In the genomic region with DNA sequence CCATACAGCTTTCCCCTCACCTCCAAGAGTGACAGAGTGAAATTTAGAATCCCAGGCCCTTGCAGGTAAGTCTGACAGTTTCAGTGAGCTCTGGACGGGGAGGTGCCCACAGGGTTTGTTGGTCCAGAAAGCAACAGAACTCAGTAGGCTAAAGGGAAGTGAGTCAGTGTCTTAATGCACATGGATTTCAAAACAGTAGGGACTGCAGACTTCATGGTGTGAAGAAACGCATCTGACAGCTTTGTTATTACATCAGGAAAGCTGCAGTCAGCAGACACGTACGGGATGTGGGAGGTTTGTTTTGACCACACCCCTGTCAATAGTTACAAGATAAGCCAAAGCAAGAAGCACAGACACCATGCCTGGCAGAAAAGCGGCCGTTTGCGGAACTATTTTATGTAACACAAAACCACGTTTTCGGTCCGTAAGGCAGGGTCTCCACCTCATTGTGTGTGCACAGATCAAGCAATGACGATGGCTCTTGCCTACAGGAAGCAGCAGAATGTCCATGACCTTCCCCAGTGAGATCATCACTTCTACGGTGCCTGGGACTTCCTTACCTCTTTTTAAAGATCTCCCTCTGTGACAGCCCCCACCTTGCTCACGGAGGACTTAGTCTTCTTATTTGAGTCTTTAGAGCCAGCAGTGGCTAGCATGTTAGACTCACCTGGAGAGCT, we compare ENCODE assay signal across 8 cellular contexts. TPM values are rescaled to one million over a fixed set of nuclear protein-coding genes. Genes with fewer than 3 reads are reported as not detected.
DNase-seq lines count a peak whose midpoint lies in the region; ATAC-seq and TF ChIP-seq lines count a peak whose summit lies in the region.

No MANE protein-coding gene starts in this region.

- H3K27me3 Mint-ChIP-seq in IgD-negative memory B cell, result peaks cover 9% of the 10 kb centered on the region

- peak overlapping the region; percentile 61 to 99 (median 95) for H3K27ac Mint-ChIP-seq in IgD-negative memory B cell

- peak overlapping the region in 1 of 2 donors; percentile 93 for H3K9ac ChIP-seq in colonic mucosa (ENCODE audit: low read depth in 2 of 2, low read length in 2 of 2)

- peak; percentile 19 to 23 for DNase-seq in activated CD4-positive, alpha-beta T cell treated with anti-CD3 and anti-CD28 coated beads for 24 hours (ENCODE audit: low read depth in 2 of 2)
- peak; percentile 85 for DNase-seq in colonic mucosa
- DNase-seq in midbrain (lab: John Stamatoyannopoulos, UW), result peak; percentile 38
- peak; percentile 33 to 37 for DNase-seq in stimulated activated CD8-positive, alpha-beta memory T cell treated with anti-CD3 and anti-CD28 coated beads, Interleukin-7, amount 100 ng/mL, for 1 hour (ENCODE audit: low read depth in 2 of 2)
- DNase-seq in NCI-H2081 (lab: John Stamatoyannopoulos, UW), result no peak

- peaks cover 2% of the 10 kb centered on the region for H3K36me3 Mint-ChIP-seq in IgD-negative memory B cell

- no peaks in the 10 kb centered on the region for H3K27me3 ChIP-seq in colonic mucosa

- no peaks in the 10 kb centered on the region for H3K4me1 ChIP-seq in colonic mucosa

- ATAC-seq in GM19397 (IDR thresholded peaks at IDR 0.05; ENCODE audit: unreplicated experiment), result peak; percentile 78
- no peak for ATAC-seq in GM18519 (IDR thresholded peaks at IDR 0.05; ENCODE audit: low FRiP score, unreplicated experiment)

- H3K27ac ChIP-seq in colonic mucosa, result peak overlapping the region; percentile 72

- no peak for TF ChIP-seq CTCF in colonic mucosa (IDR thresholded peaks at IDR 0.05)

- intact Hi-C loops in colonic mucosa (cut with DNase I), result no loop called here

- H3K9me3 ChIP-seq in colonic mucosa, result no peaks in the 10 kb centered on the region

- peaks cover 2 to 16% (median 12%) of the 10 kb centered on the region in 3 donors for H3K9me3 Mint-ChIP-seq in IgD-negative memory B cell

- peak overlapping the region; percentile 6 to 80 (median 72) for H3K4me3 Mint-ChIP-seq in IgD-negative memory B cell

- no peak overlapping the region for H3K4me3 ChIP-seq in colonic mucosa

- H3K4me1 Mint-ChIP-seq in IgD-negative memory B cell, result peaks cover 4 to 13% (median 6%) of the 10 kb centered on the region in 3 donors

- H3K36me3 ChIP-seq in colonic mucosa, result no peaks in the 10 kb centered on the region

RNA-seq across cellular contexts. Expression of a gene that starts 58.1 kb away (rescaled TPM):
- 4,223 TPM for polyA plus RNA-seq in IgD-negative memory B cell
- 1,000 to 10,000 TPM; 5,286 to 5,395 TPM for total RNA-seq in colonic mucosa

Comparison
In these comparisons a context has a peak if more than half of its experiments do, and no peak if none do; other contexts are left out.
1. DNase-seq: peak in activated CD4-positive, alpha-beta T cell treated with anti-CD3 and anti-CD28 coated beads for 24 hours (2 of 2), colonic mucosa (single experiment), midbrain (single experiment) and stimulated activated CD8-positive, alpha-beta memory T cell treated with anti-CD3 and anti-CD28 coated beads, Interleukin-7, amount 100 ng/mL, for 1 hour (2 of 2); none in NCI-H2081 (0 of 2).